1 cellular context compared by ENCODE assay signal in the genomic region with DNA sequence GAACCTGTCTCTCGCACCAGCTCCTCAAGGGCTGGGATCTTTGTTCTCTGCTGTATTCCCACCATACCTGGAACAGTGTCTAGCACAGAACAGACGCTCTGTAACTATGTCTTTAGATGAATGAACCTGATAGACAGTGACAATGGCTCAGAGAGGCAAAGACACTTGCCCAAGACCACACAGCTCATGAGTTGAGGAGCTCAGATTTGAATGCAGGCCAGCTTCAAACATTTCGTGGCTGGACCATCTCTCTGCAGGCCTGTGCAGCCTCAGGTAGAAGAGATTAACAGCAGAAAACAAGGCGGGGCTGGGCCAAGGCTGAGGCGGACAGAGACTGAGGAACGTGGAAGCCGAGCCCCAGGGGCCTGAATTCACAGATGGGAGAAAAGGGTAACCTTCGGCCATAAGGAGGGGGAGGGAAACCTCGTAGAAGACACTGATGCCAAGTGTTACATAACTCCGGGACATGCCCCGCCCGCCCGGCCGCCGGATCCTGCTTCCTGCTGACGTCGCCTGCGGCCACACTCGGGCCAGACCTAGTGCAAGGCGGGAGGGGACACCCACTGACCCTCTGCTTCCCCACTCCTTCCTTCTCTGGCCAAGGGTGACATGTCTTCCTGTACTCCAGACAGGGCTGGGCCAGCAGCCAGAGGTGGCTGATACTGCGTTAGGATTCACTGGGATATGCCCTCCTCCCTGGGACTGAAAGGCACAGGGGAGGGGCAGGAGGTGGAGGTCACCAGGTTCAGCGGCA.
TF ChIP-seq lines count a peak whose summit lies in the region.

No MANE protein-coding gene starts in this region.

TF ChIP-seq in SK-N-SH, 30 proteins besides CTCF, POLR2A, EP300 and RAD21 (continued from another document):
- TF ChIP-seq, protein P1, sequence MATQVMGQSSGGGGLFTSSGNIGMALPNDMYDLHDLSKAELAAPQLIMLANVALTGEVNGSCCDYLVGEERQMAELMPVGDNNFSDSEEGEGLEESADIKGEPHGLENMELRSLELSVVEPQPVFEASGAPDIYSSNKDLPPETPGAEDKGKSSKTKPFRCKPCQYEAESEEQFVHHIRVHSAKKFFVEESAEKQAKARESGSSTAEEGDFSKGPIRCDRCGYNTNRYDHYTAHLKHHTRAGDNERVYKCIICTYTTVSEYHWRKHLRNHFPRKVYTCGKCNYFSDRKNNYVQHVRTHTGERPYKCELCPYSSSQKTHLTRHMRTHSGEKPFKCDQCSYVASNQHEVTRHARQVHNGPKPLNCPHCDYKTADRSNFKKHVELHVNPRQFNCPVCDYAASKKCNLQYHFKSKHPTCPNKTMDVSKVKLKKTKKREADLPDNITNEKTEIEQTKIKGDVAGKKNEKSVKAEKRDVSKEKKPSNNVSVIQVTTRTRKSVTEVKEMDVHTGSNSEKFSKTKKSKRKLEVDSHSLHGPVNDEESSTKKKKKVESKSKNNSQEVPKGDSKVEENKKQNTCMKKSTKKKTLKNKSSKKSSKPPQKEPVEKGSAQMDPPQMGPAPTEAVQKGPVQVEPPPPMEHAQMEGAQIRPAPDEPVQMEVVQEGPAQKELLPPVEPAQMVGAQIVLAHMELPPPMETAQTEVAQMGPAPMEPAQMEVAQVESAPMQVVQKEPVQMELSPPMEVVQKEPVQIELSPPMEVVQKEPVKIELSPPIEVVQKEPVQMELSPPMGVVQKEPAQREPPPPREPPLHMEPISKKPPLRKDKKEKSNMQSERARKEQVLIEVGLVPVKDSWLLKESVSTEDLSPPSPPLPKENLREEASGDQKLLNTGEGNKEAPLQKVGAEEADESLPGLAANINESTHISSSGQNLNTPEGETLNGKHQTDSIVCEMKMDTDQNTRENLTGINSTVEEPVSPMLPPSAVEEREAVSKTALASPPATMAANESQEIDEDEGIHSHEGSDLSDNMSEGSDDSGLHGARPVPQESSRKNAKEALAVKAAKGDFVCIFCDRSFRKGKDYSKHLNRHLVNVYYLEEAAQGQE (IDR thresholded peaks at IDR 0.05; ENCODE audit: low read depth, low read length): no peak
- TF ChIP-seq ZBTB33 (IDR thresholded peaks at IDR 0.05; ENCODE audit: borderline replicate concordance, low read depth) (no peak), TAF1 (IDR thresholded peaks at IDR 0.05; ENCODE audit: borderline replicate concordance, low read depth, low read length) (no peak), ELF1 (IDR thresholded peaks at IDR 0.05) (no peak), NFIC (IDR thresholded peaks at IDR 0.05; ENCODE audit: borderline replicate concordance) (peak; percentile 55; the same call in 1 of the 2 replicates)
